ENCODE assay signal across 16 cellular contexts in genomic region chr19:11194657-11195056, GRCh38. TPM values are rescaled to one million over a fixed set of nuclear protein-coding genes. Genes with fewer than 3 reads are reported as not detected.
A peak's percentile ranks its signal among the peaks of the same experiment; 100 is the strongest.
DNase-seq lines count a peak whose midpoint lies in the region; FAIRE-seq and TF ChIP-seq lines count a peak whose summit lies in the region.
"Had no signal": no experiment of that assay in that cellular context is flagged by ENCODE, and none has a peak within 500 bp of the region (broad histone marks: within the 10 kb centered on the region; RNA-seq: fewer than 3 reads in every experiment).

No MANE protein-coding gene starts in this region.

- H3K4me1 Mint-ChIP-seq in activated naive CD4-positive, alpha-beta T cell treated with anti-CD3 and anti-CD28 coated beads, Interleukin-2, amount 10 ng/mL, durations not matched to agents 7 days and 5 days: peaks cover 21% of the 10 kb centered on the region
- H3K4me1 Mint-ChIP-seq in activated naive CD4-positive, alpha-beta T cell treated with anti-CD3 and anti-CD28 coated beads for 36 hours (ENCODE audit: low read depth): peaks cover 6% of the 10 kb centered on the region
- peaks cover 5% of the 10 kb centered on the region for H3K4me1 Mint-ChIP-seq in type B pancreatic cell (ENCODE audit: unreplicated experiment)
- H3K4me1 Mint-ChIP-seq in activated CD4-positive, alpha-beta memory T cell treated with anti-CD3 and anti-CD28 coated beads, Interleukin-2, amount 10 ng/mL, durations not matched to agents 7 days and 5 days: peaks cover 17% of the 10 kb centered on the region

- H3K27me3 Mint-ChIP-seq in activated naive CD4-positive, alpha-beta T cell treated with anti-CD3 and anti-CD28 coated beads, Interleukin-2, amount 10 ng/mL, durations not matched to agents 7 days and 5 days: peaks cover 43% of the 10 kb centered on the region
- peaks cover 12% of the 10 kb centered on the region for H3K27me3 Mint-ChIP-seq in activated naive CD4-positive, alpha-beta T cell treated with anti-CD3 and anti-CD28 coated beads for 36 hours (ENCODE audit: low read depth)
- H3K27me3 Mint-ChIP-seq in type B pancreatic cell: no peaks in the 10 kb centered on the region
- peaks cover 15% of the 10 kb centered on the region for H3K27me3 Mint-ChIP-seq in activated CD4-positive, alpha-beta memory T cell treated with anti-CD3 and anti-CD28 coated beads, Interleukin-2, amount 10 ng/mL, durations not matched to agents 7 days and 5 days

- TF ChIP-seq CTCF in colonic mucosa (IDR thresholded peaks at IDR 0.05): no peak
- TF ChIP-seq CTCF in type B pancreatic cell (conservative IDR thresholded peaks at IDR 0.05): no peak
- TF ChIP-seq CTCF in kidney (IDR thresholded peaks at IDR 0.05; ENCODE audit: borderline replicate concordance, extremely low read depth, insufficient read depth): no peak

- H3K27ac ChIP-seq in colonic mucosa (peak overlapping the region; percentile 44), muscle layer of colon (ENCODE audit: low read depth, low read length) (peak overlapping the region; percentile 92), kidney (ENCODE audit: low read depth in 2 of 2, low read length in 2 of 2) (peak overlapping the region in 1 of 2 donors; percentile 65)

- no peak overlapping the region for H3K4me3 Mint-ChIP-seq in activated naive CD4-positive, alpha-beta T cell treated with anti-CD3 and anti-CD28 coated beads, Interleukin-2, amount 10 ng/mL, durations not matched to agents 7 days and 5 days
- no peak overlapping the region for H3K4me3 Mint-ChIP-seq in activated naive CD4-positive, alpha-beta T cell treated with anti-CD3 and anti-CD28 coated beads for 36 hours
- H3K4me3 Mint-ChIP-seq in type B pancreatic cell: peak overlapping the region; percentile 84
- no peak overlapping the region for H3K4me3 Mint-ChIP-seq in activated CD4-positive, alpha-beta memory T cell treated with anti-CD3 and anti-CD28 coated beads, Interleukin-2, amount 10 ng/mL, durations not matched to agents 7 days and 5 days
- H3K4me3 Mint-ChIP-seq: activated CD4-positive, alpha-beta T cell treated with anti-CD3 and anti-CD28 coated beads, Interleukin-2, amount 10 ng/mL, durations not matched to agents 24 days and 14 days; activated naive CD4-positive, alpha-beta T cell treated with anti-CD3 and anti-CD28 coated beads, Interleukin-2, amount 50 U/mL, for 24 hours had no signal

- H3K27me3 ChIP-seq in colonic mucosa: no peaks in the 10 kb centered on the region
- H3K27me3 ChIP-seq in muscle layer of colon (ENCODE audit: control insufficient read depth in 1 of 2, insufficient read depth in 2 of 2, low read length in 2 of 2): no peaks in the 10 kb centered on the region

- peak overlapping the region; percentile 23 for H3K4me3 ChIP-seq in colonic mucosa
- peak overlapping the region; percentile 40 to 97 for H3K4me3 ChIP-seq in muscle layer of colon (ENCODE audit: low read depth in 1 of 2, low read length in 2 of 2)
- H3K4me3 ChIP-seq in kidney (ENCODE audit: low read length in 2 of 2): peak overlapping the region in 1 of 2 donors; percentile 16

- H3K9ac ChIP-seq in colonic mucosa (ENCODE audit: low read depth in 2 of 2, low read length in 2 of 2): peak overlapping the region; percentile 1 to 63
- H3K9ac ChIP-seq in muscle layer of colon (ENCODE audit: low read length): peak overlapping the region; percentile 66
- H3K9ac ChIP-seq in kidney (ENCODE audit: low read length in 2 of 2): peak overlapping the region in 1 of 2 donors; percentile 32

- H3K27ac Mint-ChIP-seq in activated naive CD4-positive, alpha-beta T cell treated with anti-CD3 and anti-CD28 coated beads, Interleukin-2, amount 10 ng/mL, durations not matched to agents 7 days and 5 days: peak overlapping the region; percentile 42
- H3K27ac Mint-ChIP-seq in activated naive CD4-positive, alpha-beta T cell treated with anti-CD3 and anti-CD28 coated beads for 36 hours: no peak overlapping the region
- H3K27ac Mint-ChIP-seq in type B pancreatic cell: no peak overlapping the region
- no peak overlapping the region for H3K27ac Mint-ChIP-seq in activated CD4-positive, alpha-beta memory T cell treated with anti-CD3 and anti-CD28 coated beads, Interleukin-2, amount 10 ng/mL, durations not matched to agents 7 days and 5 days
- H3K27ac Mint-ChIP-seq: activated CD4-positive, alpha-beta T cell treated with anti-CD3 and anti-CD28 coated beads, Interleukin-2, amount 10 ng/mL, durations not matched to agents 24 days and 14 days; activated naive CD4-positive, alpha-beta T cell treated with anti-CD3 and anti-CD28 coated beads, Interleukin-2, amount 50 U/mL, for 24 hours; IgD-negative memory B cell had no signal

- no peaks in the 10 kb centered on the region for H3K9me3 Mint-ChIP-seq in activated naive CD4-positive, alpha-beta T cell treated with anti-CD3 and anti-CD28 coated beads, Interleukin-2, amount 10 ng/mL, durations not matched to agents 7 days and 5 days
- no peaks in the 10 kb centered on the region for H3K9me3 Mint-ChIP-seq in activated naive CD4-positive, alpha-beta T cell treated with anti-CD3 and anti-CD28 coated beads for 36 hours
- no peaks in the 10 kb centered on the region for H3K9me3 Mint-ChIP-seq in type B pancreatic cell
- no peaks in the 10 kb centered on the region for H3K9me3 Mint-ChIP-seq in activated CD4-positive, alpha-beta memory T cell treated with anti-CD3 and anti-CD28 coated beads, Interleukin-2, amount 10 ng/mL, durations not matched to agents 7 days and 5 days
- H3K9me3 Mint-ChIP-seq: activated CD4-positive, alpha-beta T cell treated with anti-CD3 and anti-CD28 coated beads, Interleukin-2, amount 10 ng/mL, durations not matched to agents 24 days and 14 days; activated naive CD4-positive, alpha-beta T cell treated with anti-CD3 and anti-CD28 coated beads, Interleukin-2, amount 50 U/mL, for 24 hours; IgD-negative memory B cell had no signal

- no peaks in the 10 kb centered on the region for H3K4me1 ChIP-seq in colonic mucosa
- peaks cover 71% of the 10 kb centered on the region for H3K4me1 ChIP-seq in muscle layer of colon (ENCODE audit: insufficient read depth, low read length)
- H3K4me1 ChIP-seq in kidney (ENCODE audit: control insufficient read depth in 1 of 2, insufficient read depth in 1 of 2, low read depth in 1 of 2, low read length in 2 of 2): peaks cover 11 to 27% of the 10 kb centered on the region in 2 donors

- FAIRE-seq in kidney (lab: Jason Lieb, UNC): no peak

- intact Hi-C loops in activated naive CD4-positive, alpha-beta T cell treated with anti-CD3 and anti-CD28 coated beads for 36 hours (cut with micrococcal nuclease): loop anchor here (5.0 kb wide), 2 partner anchors 48 to 257 kb away; no protein-coding TSS in a partner anchor
- intact Hi-C loops in colonic mucosa (cut with DNase I): no loop called here
- intact Hi-C loops in kidney (cut with DNase I): no loop called here

- H3K9me3 ChIP-seq in colonic mucosa: no peaks in the 10 kb centered on the region
- H3K9me3 ChIP-seq in muscle layer of colon (ENCODE audit: low read length): no peaks in the 10 kb centered on the region
- no peaks in the 10 kb centered on the region for H3K9me3 ChIP-seq in kidney (ENCODE audit: control insufficient read depth in 1 of 2, low read length in 2 of 2)

- DNase-seq in activated naive CD4-positive, alpha-beta T cell treated with anti-CD3 and anti-CD28 coated beads, Interleukin-2, amount 10 ng/mL, durations not matched to agents 7 days and 5 days: no peak
- DNase-seq in activated naive CD4-positive, alpha-beta T cell treated with anti-CD3 and anti-CD28 coated beads for 36 hours: no peak
- DNase-seq in colonic mucosa (no peak), type B pancreatic cell (ENCODE audit: extremely low spot score, unreplicated experiment) (no peak), kidney (no peak)
- no peak for DNase-seq in activated CD4-positive, alpha-beta memory T cell treated with anti-CD3 and anti-CD28 coated beads, Interleukin-2, amount 10 ng/mL, durations not matched to agents 7 days and 5 days
- no peak for DNase-seq in stimulated activated CD4-positive, alpha-beta T cell treated with anti-CD3 and anti-CD28 coated beads, Interleukin-15, amount 100 ng/mL, for 24 hours
- DNase-seq: islet precursor cell, NCI-H2081 treated with DMSO at 0.1 percent for 48 hours, SIG-M5 had no signal

- CTCF ChIA-PET in activated naive CD4-positive, alpha-beta T cell treated with anti-CD3 and anti-CD28 coated beads, Interleukin-2, amount 10 ng/mL, durations not matched to agents 7 days and 5 days (lab: Charles Lee): interaction anchor here (0.6 kb wide), 1 partner anchor 24 kb away, joined by 3 read pairs; no protein-coding TSS in a partner anchor
- CTCF ChIA-PET in activated naive CD4-positive, alpha-beta T cell treated with anti-CD3 and anti-CD28 coated beads for 36 hours (lab: Charles Lee): no interaction called here
- CTCF ChIA-PET in activated CD4-positive, alpha-beta memory T cell treated with anti-CD3 and anti-CD28 coated beads, Interleukin-2, amount 10 ng/mL, durations not matched to agents 7 days and 5 days (lab: Charles Lee): no interaction called here

- H3K36me3 Mint-ChIP-seq in activated naive CD4-positive, alpha-beta T cell treated with anti-CD3 and anti-CD28 coated beads, Interleukin-2, amount 10 ng/mL, durations not matched to agents 7 days and 5 days: no peaks in the 10 kb centered on the region
- no peaks in the 10 kb centered on the region for H3K36me3 Mint-ChIP-seq in activated naive CD4-positive, alpha-beta T cell treated with anti-CD3 and anti-CD28 coated beads for 36 hours (ENCODE audit: low read depth)
- H3K36me3 Mint-ChIP-seq in type B pancreatic cell: peaks cover 3% of the 10 kb centered on the region
- no peaks in the 10 kb centered on the region for H3K36me3 Mint-ChIP-seq in activated CD4-positive, alpha-beta memory T cell treated with anti-CD3 and anti-CD28 coated beads, Interleukin-2, amount 10 ng/mL, durations not matched to agents 7 days and 5 days (ENCODE audit: low read depth)
- H3K36me3 Mint-ChIP-seq: activated naive CD4-positive, alpha-beta T cell treated with anti-CD3 and anti-CD28 coated beads, Interleukin-2, amount 50 U/mL, for 24 hours; IgD-negative memory B cell had no signal

- H3K36me3 ChIP-seq in colonic mucosa (no peaks in the 10 kb centered on the region), muscle layer of colon (ENCODE audit: insufficient read depth, low read length) (peaks cover 32% of the 10 kb centered on the region), kidney (ENCODE audit: control insufficient read depth in 1 of 2, insufficient read depth in 2 of 2, low read length in 2 of 2) (peaks cover 10 to 13% of the 10 kb centered on the region in 2 donors)

- POLR2A ChIA-PET in activated CD4-positive, alpha-beta memory T cell treated with anti-CD3 and anti-CD28 coated beads, Interleukin-2, amount 10 ng/mL, durations not matched to agents 7 days and 5 days (lab: Charles Lee): no interaction called here

RNA-seq across cellular contexts. Expression of gene KANK2, which starts 2.7 kb away (rescaled TPM):
- 1 to 10 TPM; 1.5 to 2.0 TPM for total RNA-seq in activated naive CD4-positive, alpha-beta T cell treated with anti-CD3 and anti-CD28 coated beads for 36 hours
- total RNA-seq in colonic mucosa (10 to 100 TPM; 44.1 to 87.8 TPM), type B pancreatic cell (ENCODE audit: low replicate concordance) (17.6 and 55.3 TPM in 2 replicates), kidney (119 TPM)
- 1 to 10 TPM; 2.3 to 2.8 TPM for total RNA-seq in activated CD4-positive, alpha-beta memory T cell treated with anti-CD3 and anti-CD28 coated beads, Interleukin-2, amount 10 ng/mL, durations not matched to agents 7 days and 5 days
- polyA plus RNA-seq in kidney (ENCODE audit: insufficient read depth, low read depth, low replicate concordance): 37.5 TPM
- polyA plus RNA-seq: IgD-negative memory B cell had no signal

RNA-seq across cellular contexts. Expression of gene SPC24, which starts 39.1 kb away (rescaled TPM):
- 100 to 1,000 TPM in 1 of 2 experiments, 10 to 100 TPM in 1; 94.7 to 102 TPM for total RNA-seq in activated naive CD4-positive, alpha-beta T cell treated with anti-CD3 and anti-CD28 coated beads for 36 hours
- total RNA-seq in colonic mucosa (10 to 100 TPM in 1 of 2 donors, 1 to 10 TPM in 1; 9.4 to 47.6 TPM), type B pancreatic cell (ENCODE audit: low replicate concordance) (15.0 and 43.2 TPM in 2 replicates), kidney (1.7 TPM)
- 10 to 100 TPM; 68.2 to 72.1 TPM for total RNA-seq in activated CD4-positive, alpha-beta memory T cell treated with anti-CD3 and anti-CD28 coated beads, Interleukin-2, amount 10 ng/mL, durations not matched to agents 7 days and 5 days
- 0.65 TPM for polyA plus RNA-seq in kidney (ENCODE audit: insufficient read depth, low read depth, low replicate concordance)
- polyA plus RNA-seq: IgD-negative memory B cell had no signal

RNA-seq across cellular contexts. Expression of gene ANGPTL8, which starts 44.8 kb away (rescaled TPM):
- total RNA-seq in activated naive CD4-positive, alpha-beta T cell treated with anti-CD3 and anti-CD28 coated beads for 36 hours: not detected
- total RNA-seq in colonic mucosa (not detected), type B pancreatic cell (ENCODE audit: low replicate concordance) (not detected in 2 replicates), kidney (1.9 TPM)
- not detected for total RNA-seq in activated CD4-positive, alpha-beta memory T cell treated with anti-CD3 and anti-CD28 coated beads, Interleukin-2, amount 10 ng/mL, durations not matched to agents 7 days and 5 days
- polyA plus RNA-seq in kidney (ENCODE audit: insufficient read depth, low read depth, low replicate concordance): 1.3 TPM
- total RNA-seq: A172; activated CD4-positive, alpha-beta T cell treated with anti-CD3 and anti-CD28 coated beads, Interleukin-2, amount 10 ng/mL, durations not matched to agents 24 days and 14 days; pulmonary artery endothelial cell had no signal
- polyA plus RNA-seq: IgD-negative memory B cell had no signal
